Comparison of ENCODE assay signal across 8 cellular contexts in genomic region chr1:32204943-32205361, GRCh38. TPM values are rescaled to one million over a fixed set of nuclear protein-coding genes. Genes with fewer than 3 reads are reported as not detected.
A peak's percentile ranks its signal among the peaks of the same experiment; 100 is the strongest.
DNase-seq lines count a peak whose midpoint lies in the region; ATAC-seq and TF ChIP-seq lines count a peak whose summit lies in the region.

No MANE protein-coding gene starts in this region.

- no peaks in the 10 kb centered on the region for H3K27me3 ChIP-seq in adipocyte (replicated peaks; ENCODE audit: control insufficient read depth, insufficient read depth, low read length)
- H3K27me3 ChIP-seq in tibial artery: no peaks in the 10 kb centered on the region

- H3K4me1 Mint-ChIP-seq in activated CD8-positive, alpha-beta memory T cell treated with anti-CD3 and anti-CD28 coated beads, Interleukin-2, amount 10 ng/mL, durations not matched to agents 7 days and 5 days: peaks cover 37% of the 10 kb centered on the region

- H3K27me3 Mint-ChIP-seq in activated CD8-positive, alpha-beta memory T cell treated with anti-CD3 and anti-CD28 coated beads, Interleukin-2, amount 10 ng/mL, durations not matched to agents 7 days and 5 days: no peaks in the 10 kb centered on the region

- no peak for DNase-seq in activated CD8-positive, alpha-beta memory T cell treated with anti-CD3 and anti-CD28 coated beads, Interleukin-2, amount 10 ng/mL, durations not matched to agents 7 days and 5 days
- no peak for DNase-seq in activated CD8-positive, alpha-beta memory T cell treated with anti-CD3 and anti-CD28 coated beads, Interleukin-2, amount 50 U/mL, for 48 hours
- DNase-seq in adipocyte (ENCODE audit: low read depth) (no peak), left lobe of liver (ENCODE audit: low spot score) (no peak), tibial artery (no peak), amygdala (lab: John Stamatoyannopoulos, UW) (no peak), hepatic stellate cell (ENCODE audit: low spot score) (no peak)

- H3K4me1 ChIP-seq in adipocyte (ENCODE audit: control insufficient read depth, insufficient read depth, low read length) (peaks cover 31% of the 10 kb centered on the region), tibial artery (peaks cover 0 to 35% (median 25%) of the 10 kb centered on the region in 4 donors)

- H3K9me3 Mint-ChIP-seq in activated CD8-positive, alpha-beta memory T cell treated with anti-CD3 and anti-CD28 coated beads, Interleukin-2, amount 10 ng/mL, durations not matched to agents 7 days and 5 days (ENCODE audit: low read depth): no peaks in the 10 kb centered on the region

- H3K36me3 ChIP-seq in adipocyte (ENCODE audit: control insufficient read depth, insufficient read depth, low read length, severe bottlenecking) (no peaks in the 10 kb centered on the region), tibial artery (no peaks in the 10 kb centered on the region)

- no peak for TF ChIP-seq CTCF in tibial artery (IDR thresholded peaks at IDR 0.05)

- no peak for ATAC-seq in activated CD8-positive, alpha-beta memory T cell treated with anti-CD3 and anti-CD28 coated beads, Interleukin-2, amount 10 ng/mL, durations not matched to agents 7 days and 5 days
- ATAC-seq in left lobe of liver (peak; percentile 26), GM18861 (IDR thresholded peaks at IDR 0.05; ENCODE audit: unreplicated experiment) (no peak)

- H3K27ac ChIP-seq in tibial artery: peak overlapping the region; percentile 53 to 60

- no peaks in the 10 kb centered on the region for H3K9me3 ChIP-seq in adipocyte (ENCODE audit: control insufficient read depth, low read length)
- no peaks in the 10 kb centered on the region for H3K9me3 ChIP-seq in tibial artery

- no peak overlapping the region for H3K27ac Mint-ChIP-seq in activated CD8-positive, alpha-beta memory T cell treated with anti-CD3 and anti-CD28 coated beads, Interleukin-2, amount 10 ng/mL, durations not matched to agents 7 days and 5 days

- intact Hi-C loops in tibial artery (cut with DNase I; ENCODE audit: low total_unique reads): loop anchor here (5.0 kb wide), 2 partner anchors 37 to 147 kb away; no protein-coding TSS in a partner anchor

- CTCF ChIA-PET in activated CD8-positive, alpha-beta memory T cell treated with anti-CD3 and anti-CD28 coated beads, Interleukin-2, amount 10 ng/mL, durations not matched to agents 7 days and 5 days (lab: Charles Lee): interaction anchor here (0.6 to 4.2 kb wide), 6 partner anchors 11 to 225 kb away, joined by 3 to 39 read pairs (median 4); partner anchors contain the start of genes EIF3I and TMEM234

- peaks cover 2% of the 10 kb centered on the region for H3K36me3 Mint-ChIP-seq in activated CD8-positive, alpha-beta memory T cell treated with anti-CD3 and anti-CD28 coated beads, Interleukin-2, amount 10 ng/mL, durations not matched to agents 7 days and 5 days

- peak overlapping the region; percentile 90 for H3K9ac ChIP-seq in adipocyte (ENCODE audit: low read length)

- H3K4me3 Mint-ChIP-seq in activated CD8-positive, alpha-beta memory T cell treated with anti-CD3 and anti-CD28 coated beads, Interleukin-2, amount 10 ng/mL, durations not matched to agents 7 days and 5 days: peak overlapping the region; percentile 90

- H3K4me3 ChIP-seq in adipocyte (ENCODE audit: low read length): peak overlapping the region; percentile 89
- H3K4me3 ChIP-seq in tibial artery: peak overlapping the region; percentile 52 to 71

RNA-seq across cellular contexts. Expression of gene IQCC, which starts 0.5 kb away (rescaled TPM):
- 1 to 10 TPM; 5.4 to 7.2 TPM for total RNA-seq in activated CD8-positive, alpha-beta memory T cell treated with anti-CD3 and anti-CD28 coated beads, Interleukin-2, amount 10 ng/mL, durations not matched to agents 7 days and 5 days
- total RNA-seq in left lobe of liver: 0.53 TPM

RNA-seq across cellular contexts. Expression of gene DCDC2B, which starts 3.9 kb away (rescaled TPM):
- under 1 TPM in 1 of 2 experiments, not detected in 1; 0.16 TPM for total RNA-seq in activated CD8-positive, alpha-beta memory T cell treated with anti-CD3 and anti-CD28 coated beads, Interleukin-2, amount 10 ng/mL, durations not matched to agents 7 days and 5 days
- total RNA-seq in left lobe of liver: not detected

RNA-seq across cellular contexts. Expression of gene CCDC28B, which starts 4.6 kb away (rescaled TPM):
- 10 to 100 TPM; 33.0 to 43.3 TPM for total RNA-seq in activated CD8-positive, alpha-beta memory T cell treated with anti-CD3 and anti-CD28 coated beads, Interleukin-2, amount 10 ng/mL, durations not matched to agents 7 days and 5 days
- 1.6 TPM for total RNA-seq in left lobe of liver

RNA-seq across cellular contexts. Expression of gene TMEM234, which starts 17.2 kb away (rescaled TPM):
- 10 to 100 TPM; 11.7 to 12.3 TPM for total RNA-seq in activated CD8-positive, alpha-beta memory T cell treated with anti-CD3 and anti-CD28 coated beads, Interleukin-2, amount 10 ng/mL, durations not matched to agents 7 days and 5 days
- 4.8 TPM for total RNA-seq in left lobe of liver

RNA-seq across cellular contexts. Expression of gene EIF3I, which starts 17.3 kb away (rescaled TPM):
- total RNA-seq in activated CD8-positive, alpha-beta memory T cell treated with anti-CD3 and anti-CD28 coated beads, Interleukin-2, amount 10 ng/mL, durations not matched to agents 7 days and 5 days: 100 to 1,000 TPM; 162 to 227 TPM
- total RNA-seq in left lobe of liver: 69.2 TPM

Comparison
In these comparisons a context has a peak if more than half of its experiments do, and no peak if none do; other contexts are left out.
1. RNA of gene CCDC28B, which starts 4.6 kb away (total RNA-seq): 33.0 to 43.3 TPM in activated CD8-positive, alpha-beta memory T cell treated with anti-CD3 and anti-CD28 coated beads, Interleukin-2, amount 10 ng/mL, durations not matched to agents 7 days and 5 days; 1.6 TPM in left lobe of liver (single experiment); every median in the first group is over 10 times any median in the second.